32 cellular contexts compared by ENCODE assay signal in the genomic region with DNA sequence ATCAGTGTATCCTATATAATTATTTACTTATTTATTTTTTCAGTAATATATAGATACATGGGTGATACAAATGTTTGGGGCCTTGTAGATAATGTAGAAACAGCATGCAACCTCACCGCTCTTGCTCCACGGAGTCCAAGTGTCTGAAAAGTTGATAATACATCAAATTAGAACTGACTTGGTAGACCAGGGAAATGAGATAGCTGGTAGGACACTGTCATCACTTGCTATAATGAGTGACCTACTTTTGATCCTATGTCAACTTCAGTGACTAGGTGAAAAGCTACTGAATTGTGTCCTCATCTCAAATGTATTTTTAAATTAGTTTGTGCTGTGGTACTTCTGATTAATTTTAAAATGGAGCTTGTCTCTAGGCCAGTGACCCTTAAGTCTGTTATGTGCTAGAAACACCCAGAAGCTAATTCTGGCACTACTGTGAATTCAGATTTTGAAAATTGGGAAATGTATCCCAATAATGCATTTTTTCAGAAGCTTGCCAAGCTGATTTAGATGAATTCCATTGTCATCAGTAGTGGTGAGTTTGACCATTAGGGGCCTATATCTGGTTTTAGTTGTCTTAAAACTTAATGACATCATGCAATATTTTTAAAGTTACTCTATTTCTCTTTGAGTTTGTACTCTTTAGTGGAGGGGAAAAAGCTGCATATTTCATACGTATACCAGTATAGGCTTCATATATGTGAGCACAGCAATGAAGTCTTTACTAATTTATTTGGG. TPM values are rescaled to one million over a fixed set of nuclear protein-coding genes. Genes with fewer than 3 reads are reported as not detected.
"Had no signal": no experiment of that assay in that cellular context is flagged by ENCODE, and none has a peak within 500 bp of the region (broad histone marks: within the 10 kb centered on the region; RNA-seq: fewer than 3 reads in every experiment).

No MANE protein-coding gene starts in this region.

- H3K9me3 Mint-ChIP-seq: activated CD4-positive, alpha-beta memory T cell treated with anti-CD3 and anti-CD28 coated beads, Interleukin-2, amount 10 ng/mL, durations not matched to agents 7 days and 5 days; activated CD4-positive, alpha-beta T cell treated with anti-CD3 and anti-CD28 coated beads, Interleukin-2, amount 10 ng/mL, durations not matched to agents 7 days and 5 days; activated naive CD4-positive, alpha-beta T cell treated with anti-CD3 and anti-CD28 coated beads, Interleukin-2, amount 10 ng/mL, durations not matched to agents 7 days and 5 days; activated naive CD4-positive, alpha-beta T cell treated with anti-CD3 and anti-CD28 coated beads, Interleukin-2, amount 50 U/mL, for 72 hours; activated naive CD8-positive, alpha-beta T cell treated with anti-CD3 and anti-CD28 coated beads, Interleukin-2, amount 10 ng/mL, durations not matched to agents 7 days and 5 days; activated T-cell treated with anti-CD3 and anti-CD28 coated beads, Interleukin-2, amount 50 U/mL, for 24 hours; activated T-cell treated with anti-CD3 and anti-CD28 coated beads, Interleukin-2, amount 50 U/mL, for 72 hours; brain; central memory CD8-positive, alpha-beta T cell; dendritic cell treated with granulocyte-macrophage colony-stimulating factor and Interleukin-4, amounts not matched to agents 40 ng/mL and 50 ng/mL, for 4 days; endodermal cell; WTC11 had no signal

- ATAC-seq: activated naive CD4-positive, alpha-beta T cell treated with anti-CD3 and anti-CD28 coated beads, Interleukin-2, amount 50 U/mL, for 72 hours; activated T-cell treated with anti-CD3 and anti-CD28 coated beads, Interleukin-2, amount 50 U/mL, for 72 hours; esophagus mucosa; heart left ventricle; WTC11 had no signal

- H3K27me3 ChIP-seq: ascending aorta, dorsolateral prefrontal cortex, heart left ventricle had no signal

- H3K4me3 Mint-ChIP-seq: activated CD4-positive, alpha-beta memory T cell treated with anti-CD3 and anti-CD28 coated beads, Interleukin-2, amount 10 ng/mL, durations not matched to agents 7 days and 5 days; activated CD4-positive, alpha-beta T cell treated with anti-CD3 and anti-CD28 coated beads, Interleukin-2, amount 10 ng/mL, durations not matched to agents 7 days and 5 days; activated naive CD4-positive, alpha-beta T cell treated with anti-CD3 and anti-CD28 coated beads, Interleukin-2, amount 10 ng/mL, durations not matched to agents 7 days and 5 days; activated naive CD8-positive, alpha-beta T cell treated with anti-CD3 and anti-CD28 coated beads, Interleukin-2, amount 10 ng/mL, durations not matched to agents 7 days and 5 days; activated T-cell treated with anti-CD3 and anti-CD28 coated beads, Interleukin-2, amount 50 U/mL, for 24 hours; activated T-cell treated with anti-CD3 and anti-CD28 coated beads, Interleukin-2, amount 50 U/mL, for 72 hours; brain; central memory CD8-positive, alpha-beta T cell; dendritic cell treated with granulocyte-macrophage colony-stimulating factor and Interleukin-4, amounts not matched to agents 40 ng/mL and 50 ng/mL, for 4 days; endodermal cell; WTC11 had no signal

- H3K27me3 Mint-ChIP-seq: activated CD4-positive, alpha-beta memory T cell treated with anti-CD3 and anti-CD28 coated beads, Interleukin-2, amount 10 ng/mL, durations not matched to agents 7 days and 5 days; activated CD4-positive, alpha-beta T cell treated with anti-CD3 and anti-CD28 coated beads, Interleukin-2, amount 10 ng/mL, durations not matched to agents 7 days and 5 days; activated naive CD4-positive, alpha-beta T cell treated with anti-CD3 and anti-CD28 coated beads, Interleukin-2, amount 10 ng/mL, durations not matched to agents 7 days and 5 days; activated naive CD8-positive, alpha-beta T cell treated with anti-CD3 and anti-CD28 coated beads, Interleukin-2, amount 10 ng/mL, durations not matched to agents 7 days and 5 days; activated T-cell treated with anti-CD3 and anti-CD28 coated beads, Interleukin-2, amount 50 U/mL, for 24 hours; central memory CD8-positive, alpha-beta T cell; dendritic cell treated with granulocyte-macrophage colony-stimulating factor and Interleukin-4, amounts not matched to agents 40 ng/mL and 50 ng/mL, for 4 days had no signal

- FAIRE-seq: bronchial epithelial cell, frontal cortex, TTC549 had no signal

- H3K9me3 ChIP-seq: ascending aorta, heart left ventricle had no signal

- DNase-seq: activated CD4-positive, alpha-beta memory T cell treated with anti-CD3 and anti-CD28 coated beads, Interleukin-2, amount 10 ng/mL, durations not matched to agents 7 days and 5 days; activated CD4-positive, alpha-beta T cell treated with anti-CD3 and anti-CD28 coated beads for 1 hour; activated CD4-positive, alpha-beta T cell treated with anti-CD3 and anti-CD28 coated beads for 4 hours; activated CD4-positive, alpha-beta T cell treated with anti-CD3 and anti-CD28 coated beads, Interleukin-2, amount 10 ng/mL, durations not matched to agents 7 days and 5 days; activated CD4-positive, alpha-beta T cell treated with anti-CD3 and anti-CD28 coated beads, Interleukin-2, amount 50 U/mL, for 4 hours; activated CD8-positive, alpha-beta memory T cell treated with anti-CD3 and anti-CD28 coated beads, Interleukin-2, amount 50 U/mL, for 48 hours; activated gamma-delta T cell; activated naive CD4-positive, alpha-beta T cell; activated naive CD4-positive, alpha-beta T cell treated with anti-CD3 and anti-CD28 coated beads, Interleukin-2, amount 10 ng/mL, durations not matched to agents 7 days and 5 days; activated naive CD8-positive, alpha-beta T cell treated with anti-CD3 and anti-CD28 coated beads, Interleukin-2, amount 10 ng/mL, durations not matched to agents 7 days and 5 days; activated T-cell treated with anti-CD3 and anti-CD28 coated beads for 4 hours; activated T-cell treated with anti-CD3 and anti-CD28 coated beads, Interleukin-2, amount 50 U/mL, for 24 hours; activated T-cell treated with anti-CD3 and anti-CD28 coated beads, Interleukin-2, amount 50 U/mL, for 72 hours; dorsolateral prefrontal cortex; effector memory CD4-positive, alpha-beta T cell; endodermal cell; foreskin fibroblast; glutamatergic neuron; heart left ventricle; T-helper 2 cell had no signal

- H3K36me3 ChIP-seq: ascending aorta, heart left ventricle had no signal

- H3K4me1 Mint-ChIP-seq: WTC11 had no signal

- H3K4me3 ChIP-seq: ascending aorta, coronary artery, dorsolateral prefrontal cortex, heart left ventricle had no signal

- H3K4me1 ChIP-seq: ascending aorta, heart left ventricle had no signal

- H3K27ac Mint-ChIP-seq: activated CD4-positive, alpha-beta memory T cell treated with anti-CD3 and anti-CD28 coated beads, Interleukin-2, amount 10 ng/mL, durations not matched to agents 7 days and 5 days; activated CD4-positive, alpha-beta T cell treated with anti-CD3 and anti-CD28 coated beads, Interleukin-2, amount 10 ng/mL, durations not matched to agents 7 days and 5 days; activated naive CD8-positive, alpha-beta T cell treated with anti-CD3 and anti-CD28 coated beads, Interleukin-2, amount 10 ng/mL, durations not matched to agents 7 days and 5 days; activated T-cell treated with anti-CD3 and anti-CD28 coated beads, Interleukin-2, amount 50 U/mL, for 24 hours; dendritic cell treated with granulocyte-macrophage colony-stimulating factor and Interleukin-4, amounts not matched to agents 40 ng/mL and 50 ng/mL, for 4 days had no signal

- H3K27ac ChIP-seq: ascending aorta, coronary artery, dorsolateral prefrontal cortex, heart left ventricle, VCaP had no signal

RNA-seq across cellular contexts. Expression of a gene that starts 17.4 kb away (rescaled TPM):
- total RNA-seq: ascending aorta had no signal
